Comparison of ENCODE assay signal across 1 cellular context in genomic region chr12:13044859-13045384, GRCh38.
TF ChIP-seq lines count a peak whose summit lies in the region.

No MANE protein-coding gene starts in this region.

TF ChIP-seq in HepG2, 621 proteins besides CTCF, POLR2A, EP300 and RAD21:
- TF ChIP-seq NR2F1 (CRISPR knock-in tag; IDR thresholded peaks at IDR 0.05): 0 out of 4 replicates have a peak, but pooled peaks of 1 of the 2 experiments have one; percentile 8
- no peak for TF ChIP-seq PLRG1 (conservative IDR thresholded peaks at IDR 0.05)
- TF ChIP-seq ZSCAN9 (CRISPR knock-in tag; IDR thresholded peaks at IDR 0.05; ENCODE audit: borderline replicate concordance): no peak
- TF ChIP-seq ZNF816 (CRISPR knock-in tag; IDR thresholded peaks at IDR 0.05; ENCODE audit: borderline replicate concordance): 0 out of 2 replicates have a peak, but pooled peaks have one; percentile 13
- 0 out of 2 replicates have a peak, but pooled peaks have one; percentile 7 for TF ChIP-seq PAXIP1 (CRISPR knock-in tag; conservative IDR thresholded peaks at IDR 0.05)
- no peak for TF ChIP-seq THAP7 (CRISPR knock-in tag; IDR thresholded peaks at IDR 0.05)
